In genomic region chr2:169014780-169015179, GRCh38 we compare ENCODE assay signal across 19 cellular contexts. TPM values are rescaled to one million over a fixed set of nuclear protein-coding genes. Genes with fewer than 3 reads are reported as not detected.
"Had no signal": no experiment of that assay in that cellular context is flagged by ENCODE, and none has a peak within 500 bp of the region (broad histone marks: within the 10 kb centered on the region; RNA-seq: fewer than 3 reads in every experiment).

No MANE protein-coding gene starts in this region.

- H3K4me1 Mint-ChIP-seq: activated B cell treated with CpG ODN at 0.5 μM for 24 hours had no signal

- H3K9me3 Mint-ChIP-seq: activated B cell treated with CpG ODN at 0.5 μM for 24 hours; activated CD4-positive, alpha-beta memory T cell treated with anti-CD3 and anti-CD28 coated beads for 36 hours; activated T-helper 1 cell treated with anti-CD3 and anti-CD28 coated beads, Interleukin-12 subunit alpha, Interleukin-12 subunit beta, Interleukin-2, Interleukin-4 antibody, amounts not matched to agents 30 ng/mL and 10 ng/mL and 1 ng/mL, durations not matched to agents 14 hours and 24 hours and 36 hours; endodermal cell had no signal

- H3K36me3 Mint-ChIP-seq: activated CD4-positive, alpha-beta memory T cell treated with anti-CD3 and anti-CD28 coated beads for 36 hours; activated naive CD8-positive, alpha-beta T cell treated with anti-CD3 and anti-CD28 coated beads, Interleukin-2, amount 10 ng/mL, durations not matched to agents 7 days and 5 days; stimulated activated naive B cell treated with anti-CD40 and anti-IgM and Interleukin-4, amounts not matched to agents 10 μg/mL and 1 μg/mL and 100 μg/mL, for 72 hours had no signal

- H3K4me3 ChIP-seq: body of pancreas, dorsolateral prefrontal cortex, heart right ventricle, spleen, thyroid gland had no signal

- DNase-seq: activated B cell treated with CpG ODN at 0.5 μM for 24 hours; activated CD4-positive, alpha-beta memory T cell treated with anti-CD3 and anti-CD28 coated beads for 36 hours; activated CD4-positive, alpha-beta T cell treated with anti-CD3 and anti-CD28 coated beads for 4 hours; activated naive CD8-positive, alpha-beta T cell treated with anti-CD3 and anti-CD28 coated beads, Interleukin-2, amount 10 ng/mL, durations not matched to agents 7 days and 5 days; activated T-cell treated with anti-CD3 and anti-CD28 coated beads for 4 hours; body of pancreas; caudate nucleus; dorsolateral prefrontal cortex; endodermal cell; heart right ventricle; kidney glomerular epithelial cell; retina; spleen; stimulated activated naive B cell treated with anti-CD40 and anti-IgM and Interleukin-4, amounts not matched to agents 10 μg/mL and 1 μg/mL and 100 μg/mL, for 72 hours; SW 1271; thyroid gland had no signal

- H3K27ac ChIP-seq: body of pancreas, dorsolateral prefrontal cortex, heart right ventricle, thyroid gland had no signal

- H3K27ac Mint-ChIP-seq: activated B cell treated with CpG ODN at 0.5 μM for 24 hours; activated CD4-positive, alpha-beta memory T cell treated with anti-CD3 and anti-CD28 coated beads for 36 hours; activated naive CD8-positive, alpha-beta T cell treated with anti-CD3 and anti-CD28 coated beads, Interleukin-2, amount 10 ng/mL, durations not matched to agents 7 days and 5 days; activated T-helper 1 cell treated with anti-CD3 and anti-CD28 coated beads, Interleukin-12 subunit alpha, Interleukin-12 subunit beta, Interleukin-2, Interleukin-4 antibody, amounts not matched to agents 30 ng/mL and 10 ng/mL and 1 ng/mL, durations not matched to agents 14 hours and 24 hours and 36 hours; endodermal cell; stimulated activated naive B cell treated with anti-CD40 and anti-IgM and Interleukin-4, amounts not matched to agents 10 μg/mL and 1 μg/mL and 100 μg/mL, for 72 hours had no signal

- H3K9me3 ChIP-seq: body of pancreas, heart right ventricle, spleen, thyroid gland had no signal

- H3K36me3 ChIP-seq: heart right ventricle, spleen, thyroid gland had no signal

- H3K27me3 Mint-ChIP-seq: activated B cell treated with CpG ODN at 0.5 μM for 24 hours; activated CD4-positive, alpha-beta memory T cell treated with anti-CD3 and anti-CD28 coated beads for 36 hours had no signal

- ATAC-seq: body of pancreas; heart right ventricle; stimulated activated naive B cell treated with anti-CD40 and anti-IgM and Interleukin-4, amounts not matched to agents 10 μg/mL and 1 μg/mL and 100 μg/mL, for 72 hours had no signal

- H3K27me3 ChIP-seq: body of pancreas, dorsolateral prefrontal cortex, heart right ventricle, thyroid gland had no signal

- H3K4me3 Mint-ChIP-seq: activated B cell treated with CpG ODN at 0.5 μM for 24 hours; activated CD4-positive, alpha-beta memory T cell treated with anti-CD3 and anti-CD28 coated beads for 36 hours; activated naive CD8-positive, alpha-beta T cell treated with anti-CD3 and anti-CD28 coated beads, Interleukin-2, amount 10 ng/mL, durations not matched to agents 7 days and 5 days; activated T-helper 1 cell treated with anti-CD3 and anti-CD28 coated beads, Interleukin-12 subunit alpha, Interleukin-12 subunit beta, Interleukin-2, Interleukin-4 antibody, amounts not matched to agents 30 ng/mL and 10 ng/mL and 1 ng/mL, durations not matched to agents 14 hours and 24 hours and 36 hours; endodermal cell; stimulated activated naive B cell treated with anti-CD40 and anti-IgM and Interleukin-4, amounts not matched to agents 10 μg/mL and 1 μg/mL and 100 μg/mL, for 72 hours had no signal

- H3K4me1 ChIP-seq: spleen had no signal

RNA-seq across cellular contexts. Expression of gene ABCB11, which starts 16.3 kb away (rescaled TPM):
- total RNA-seq: activated B cell treated with CpG ODN at 0.5 μM for 24 hours; activated CD4-positive, alpha-beta memory T cell treated with anti-CD3 and anti-CD28 coated beads for 36 hours; activated T-helper 1 cell treated with anti-CD3 and anti-CD28 coated beads, Interleukin-12 subunit alpha, Interleukin-12 subunit beta, Interleukin-2, Interleukin-4 antibody, amounts not matched to agents 30 ng/mL and 10 ng/mL and 1 ng/mL, durations not matched to agents 14 hours and 24 hours and 36 hours; epithelial cell of proximal tubule; T-helper 2 cell treated with Interferon-gamma antibody and Interleukin-4, amounts not matched to agents 100 ng/mL and 5 ng/mL, for 36 hours had no signal

RNA-seq across cellular contexts. Expression of gene DHRS9, which starts 54.6 kb away (rescaled TPM):
- total RNA-seq: endodermal cell had no signal
